ENCODE assay signal across 8 cellular contexts in genomic region chr1:91884459-91885290, GRCh38. TPM values are rescaled to one million over a fixed set of nuclear protein-coding genes. Genes with fewer than 3 reads are reported as not detected.
A peak's percentile ranks its signal among the peaks of the same experiment; 100 is the strongest.
DNase-seq lines count a peak whose midpoint lies in the region; ATAC-seq and TF ChIP-seq lines count a peak whose summit lies in the region.

No MANE protein-coding gene starts in this region.

- H3K27me3 ChIP-seq in PC-3 (ENCODE audit: low read length) (no peaks in the 10 kb centered on the region), iPS-18a (ENCODE audit: control insufficient read depth, insufficient read depth, low read length) (peaks cover 48% of the 10 kb centered on the region)

- H3K36me3 ChIP-seq in PC-3 (ENCODE audit: low read depth, low read length): no peaks in the 10 kb centered on the region
- H3K36me3 ChIP-seq in iPS-18a (ENCODE audit: control insufficient read depth, low read depth, low read length): no peaks in the 10 kb centered on the region

- H3K4me2 ChIP-seq in PC-3 (ENCODE audit: low read length): peak overlapping the region; percentile 98

- ATAC-seq in GM18511 (IDR thresholded peaks at IDR 0.05; ENCODE audit: unreplicated experiment) (peak; percentile 24), PC-3 (peak; percentile 10; the same call in 1 of the 2 replicates), GM18867 (IDR thresholded peaks at IDR 0.05; ENCODE audit: unreplicated experiment) (no peak)

- H3K27ac ChIP-seq in PC-3 (ENCODE audit: low read length) (no peak overlapping the region), iPS-18a (ENCODE audit: low read length) (no peak overlapping the region), skin epidermis (peak overlapping the region in 20 of 21 experiments; percentile 73 to 95 (median 88))

- TSS peak; percentile 60 for BruUV-seq in PC-3 (replicated peaks; lab: Mats Ljungman, UMichigan)

- no peaks in the 10 kb centered on the region for H3F3A ChIP-seq in PC-3 (ENCODE audit: low read length, unreplicated experiment)

- peak; percentile 19 for DNase-seq in PC-3
- peak; percentile 17 for DNase-seq in amniotic epithelial cell (ENCODE audit: low read depth)
- DNase-seq in COR-L47 (lab: John Stamatoyannopoulos, UW): no peak
- DNase-seq in middle frontal gyrus (ENCODE audit: extremely low spot score, low spot score): no peak

- no peak for TF ChIP-seq CTCF in PC-3 (conservative IDR thresholded peaks at IDR 0.05; ENCODE audit: low read depth, low read length)

- CTCF ChIA-PET in PC-3 (lab: Charles Lee): interaction anchor here (0.6 kb wide), 2 partner anchors 366 to 372 kb away, joined by 3 read pairs; no protein-coding TSS in a partner anchor

- intact Hi-C loops in PC-3 (cut with micrococcal nuclease): loop anchor here (1.0 to 5.0 kb wide), 3 partner anchors 87 to 352 kb away; no protein-coding TSS in a partner anchor

- H2AFZ ChIP-seq in PC-3 (ENCODE audit: low read length): peak overlapping the region; percentile 94

- H3K4me3 ChIP-seq in PC-3 (ENCODE audit: low read length) (peak overlapping the region; percentile 90), iPS-18a (ENCODE audit: low read length) (peak overlapping the region; percentile 84), skin epidermis (peak overlapping the region; percentile 77 to 97 (median 86))

- H3K9me3 ChIP-seq in PC-3 (ENCODE audit: low read length): no peaks in the 10 kb centered on the region
- H3K9me3 ChIP-seq in iPS-18a (ENCODE audit: control insufficient read depth, low read depth, low read length): no peaks in the 10 kb centered on the region

- no peaks in the 10 kb centered on the region for H4K20me1 ChIP-seq in PC-3 (ENCODE audit: low read length)

- H3K4me1 ChIP-seq in PC-3 (ENCODE audit: insufficient read depth, low read length): peaks cover 19% of the 10 kb centered on the region
- no peaks in the 10 kb centered on the region for H3K4me1 ChIP-seq in iPS-18a (ENCODE audit: control insufficient read depth, low read depth, low read length)

- H3K9ac ChIP-seq in PC-3 (ENCODE audit: low read length) (peak overlapping the region; percentile 42; the same call in 1 of the 2 replicates), iPS-18a (ENCODE audit: low read length) (no peak overlapping the region)

- H3K79me2 ChIP-seq in PC-3 (ENCODE audit: low read length): no peaks in the 10 kb centered on the region

- H3K9me2 ChIP-seq in PC-3 (replicated peaks; ENCODE audit: low read length): no peaks in the 10 kb centered on the region

- POLR2A ChIA-PET in PC-3 (lab: Charles Lee; ENCODE audit: unreplicated experiment): interaction anchor here (0.9 kb wide), 1 partner anchor 148 kb away, joined by 3 read pairs; no protein-coding TSS in a partner anchor

RNA-seq across cellular contexts. Expression of gene TGFBR3, which starts 1.3 kb away (rescaled TPM):
- total RNA-seq in PC-3 (2014; rRNA removed): 2.8 and 3.0 TPM in 2 replicates

Comparison
In these comparisons a context has a peak if more than half of its experiments do, and no peak if none do; other contexts are left out.
1. DNase-seq: peak in PC-3 (single experiment) and amniotic epithelial cell (single experiment); none in COR-L47 (single experiment) and middle frontal gyrus (single experiment).
2. H3K27ac ChIP-seq: peak in skin epidermis (20 of 21); none in PC-3 (single experiment) and iPS-18a (single experiment).
3. Peak in every context shown above with its lines, with median percentiles within 50 percentile points of each other: H3K4me3 ChIP-seq.